14 cellular contexts compared by ENCODE assay signal in genomic region chr5:73691301-73691700, GRCh38.
"Had no signal": no experiment of that assay in that cellular context is flagged by ENCODE, and none has a peak within 500 bp of the region (broad histone marks: within the 10 kb centered on the region; RNA-seq: fewer than 3 reads in every experiment).

No MANE protein-coding gene starts in this region.

- H3K9me3 ChIP-seq: adrenal gland, gastrocnemius medialis, left lung, pancreas had no signal

- ATAC-seq: gastrocnemius medialis; heart right ventricle; pancreas; stimulated activated naive CD8-positive, alpha-beta T cell treated with anti-CD3 and anti-CD28 coated beads, Interleukin-15, Interleukin-2, amounts not matched to agents 100 U/mL and 50 U/mL, for 24 hours had no signal

- H3K4me1 ChIP-seq: gastrocnemius medialis, left lung had no signal

- H3K4me3 ChIP-seq: adrenal gland, gastrocnemius medialis, heart right ventricle, left lung, pancreas had no signal

- H3K36me3 ChIP-seq: adrenal gland, gastrocnemius medialis, heart right ventricle, left lung, pancreas had no signal

- DNase-seq: activated naive CD4-positive, alpha-beta T cell treated with anti-CD3 and anti-CD28 coated beads, Interleukin-2, amount 50 U/mL, for 16 hours; activated T-cell treated with anti-CD3 and anti-CD28 coated beads, Interleukin-2, amount 50 U/mL, for 1 hour; adrenal gland; gastrocnemius medialis; heart right ventricle; islet precursor cell; left lung; mesendoderm; nephron progenitor cell; pancreas; stimulated activated CD4-positive, alpha-beta T cell treated with anti-CD3 and anti-CD28 coated beads, Interleukin-4, amount 100 ng/mL, for 1 hour; stimulated activated CD8-positive, alpha-beta memory T cell treated with anti-CD3 and anti-CD28 coated beads, Interleukin-4, amount 100 ng/mL, for 48 hours; stimulated activated naive CD8-positive, alpha-beta T cell treated with anti-CD3 and anti-CD28 coated beads, Interleukin-15, Interleukin-2, amounts not matched to agents 100 U/mL and 50 U/mL, for 24 hours had no signal

- H3K27me3 ChIP-seq: adrenal gland, gastrocnemius medialis, heart right ventricle, left lung, pancreas had no signal

- H3K4me3 Mint-ChIP-seq: brain, nephron progenitor cell had no signal

- H3K27ac Mint-ChIP-seq: brain, nephron progenitor cell had no signal

- H3K27ac ChIP-seq: adrenal gland, gastrocnemius medialis, heart right ventricle, left lung, pancreas had no signal

- H3K36me3 Mint-ChIP-seq: brain had no signal

- H3K9me3 Mint-ChIP-seq: brain, nephron progenitor cell had no signal
